ENCODE assay signal across 24 cellular contexts in the genomic region with DNA sequence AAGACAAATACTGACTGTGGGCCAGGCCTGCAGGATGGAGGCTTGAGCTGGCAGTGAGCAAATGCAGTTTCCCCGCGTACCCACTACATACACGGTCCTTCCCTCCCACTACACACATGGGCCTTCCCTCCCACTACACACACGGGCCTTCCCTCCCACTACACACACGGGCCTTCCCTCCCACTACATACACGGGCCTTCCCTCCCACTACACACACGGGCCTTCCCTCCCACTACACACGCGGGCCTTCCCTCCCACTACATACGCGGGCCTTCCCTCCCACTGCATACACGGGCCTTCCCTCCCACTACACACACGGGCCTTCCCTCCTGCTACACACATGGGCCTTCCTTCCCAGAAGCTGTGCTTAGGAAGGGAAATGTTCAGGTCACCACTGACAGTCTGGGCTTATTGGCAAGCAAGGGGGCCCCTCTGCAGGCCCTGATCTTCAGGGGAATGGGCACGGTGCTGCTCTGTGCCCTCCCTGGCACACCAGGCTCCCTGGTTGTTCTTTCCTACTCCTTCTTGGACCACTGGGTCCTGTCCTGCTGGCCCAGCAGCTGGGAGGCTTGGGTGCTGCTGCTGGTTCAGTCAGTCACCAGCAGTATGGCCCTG. TPM values are rescaled to one million over a fixed set of nuclear protein-coding genes. Genes with fewer than 3 reads are reported as not detected.
DNase-seq lines count a peak whose midpoint lies in the region; ATAC-seq and TF ChIP-seq lines count a peak whose summit lies in the region.
"Had no signal": no experiment of that assay in that cellular context is flagged by ENCODE, and none has a peak within 500 bp of the region (broad histone marks: within the 10 kb centered on the region; RNA-seq: fewer than 3 reads in every experiment).

No MANE protein-coding gene starts in this region.

- peaks cover 6% of the 10 kb centered on the region for H3K4me1 Mint-ChIP-seq in MCF 10A (ENCODE audit: insufficient read depth, unreplicated experiment)
- peaks cover 8 to 12% of the 10 kb centered on the region in 2 donors for H3K4me1 Mint-ChIP-seq in stimulated activated naive B cell treated with anti-CD40 and anti-IgM and Interleukin-4, amounts not matched to agents 10 μg/mL and 1 μg/mL and 100 μg/mL, for 72 hours

- no peaks in the 10 kb centered on the region for H3K9me3 ChIP-seq in breast epithelium
- H3K9me3 ChIP-seq: A549, HAP-1, psoas muscle, SJSA1 had no signal

- CTCF ChIA-PET in MCF 10A (lab: Yijun Ruan, JAX), result interaction anchor here (0.6 kb wide), 1 partner anchor 926 kb away, joined by 4 read pairs; no protein-coding TSS in a partner anchor

- no peaks in the 10 kb centered on the region for H3K9me3 Mint-ChIP-seq in MCF 10A (ENCODE audit: unreplicated experiment)
- H3K9me3 Mint-ChIP-seq in stimulated activated naive B cell treated with anti-CD40 and anti-IgM and Interleukin-4, amounts not matched to agents 10 μg/mL and 1 μg/mL and 100 μg/mL, for 72 hours, result no peaks in the 10 kb centered on the region
- H3K9me3 Mint-ChIP-seq: activated naive CD8-positive, alpha-beta T cell treated with anti-CD3 and anti-CD28 coated beads, Interleukin-2, amount 50 U/mL, for 24 hours; activated T-helper 2 cell treated with anti-CD3 and anti-CD28 coated beads, Interferon-gamma antibody, Interleukin-2, Interleukin-4, amounts not matched to agents 10 μg/mL and 5 μg/mL and 100 μg/mL, durations not matched to agents 14 hours and 24 hours and 36 hours; central memory CD8-positive, alpha-beta T cell; naive thymus-derived CD8-positive, alpha-beta T cell had no signal

- TF ChIP-seq CTCF in breast epithelium (IDR thresholded peaks at IDR 0.05) (no peak), MCF 10A (IDR thresholded peaks at IDR 0.05; ENCODE audit: unreplicated experiment) (no peak)

- TF ChIP-seq POLR2A in breast epithelium (IDR thresholded peaks at IDR 0.05), result no peak

- no TSS peak for BruUV-seq in MCF 10A (replicated peaks; lab: Mats Ljungman, UMichigan)

- no peak for ATAC-seq in stimulated activated naive B cell treated with anti-CD40 and anti-IgM and Interleukin-4, amounts not matched to agents 10 μg/mL and 1 μg/mL and 100 μg/mL, for 72 hours (replicated peaks)
- no peak for ATAC-seq in HG03457 (IDR thresholded peaks at IDR 0.05; ENCODE audit: unreplicated experiment)
- ATAC-seq: A549; activated CD4-positive, CD25-positive, alpha-beta regulatory T cell treated with anti-CD3 and anti-CD28 coated beads, Interleukin-2, amount 50 U/mL, for 24 hours; activated naive CD8-positive, alpha-beta T cell treated with anti-CD3 and anti-CD28 coated beads, Interleukin-2, amount 50 U/mL, for 24 hours; GM12878; naive thymus-derived CD8-positive, alpha-beta T cell; psoas muscle had no signal

- H3K36me3 Mint-ChIP-seq in MCF 10A (ENCODE audit: insufficient read depth, unreplicated experiment), result peaks cover 21% of the 10 kb centered on the region
- peaks cover 22 to 39% of the 10 kb centered on the region in 2 donors for H3K36me3 Mint-ChIP-seq in stimulated activated naive B cell treated with anti-CD40 and anti-IgM and Interleukin-4, amounts not matched to agents 10 μg/mL and 1 μg/mL and 100 μg/mL, for 72 hours

- H3K4me1 ChIP-seq in breast epithelium, result no peaks in the 10 kb centered on the region
- H3K4me1 ChIP-seq: HAP-1 had no signal

- no peak overlapping the region for H3K4me3 ChIP-seq in breast epithelium
- H3K4me3 ChIP-seq: A549, GM12878, HAP-1, lung, psoas muscle, SJSA1 had no signal

- H3K36me3 ChIP-seq in breast epithelium, result no peaks in the 10 kb centered on the region
- H3K36me3 ChIP-seq: HAP-1 had no signal

- peak overlapping the region; percentile 33 to 48 for H3K27ac ChIP-seq in breast epithelium
- H3K27ac ChIP-seq in angular gyrus (ENCODE audit: low read depth, low read length), result peak overlapping the region; percentile 2
- H3K27ac ChIP-seq: A549, psoas muscle, SJSA1 had no signal

- intact Hi-C loops in breast epithelium (cut with DNase I; ENCODE audit: low total_unique reads) (no loop called here), MCF 10A (cut with micrococcal nuclease) (no loop called here)

- DNase-seq in breast epithelium (ENCODE audit: low spot score in 2 of 2) (no peak), MCF 10A (ENCODE audit: unreplicated experiment) (no peak), left kidney (ENCODE audit: low read depth, low spot score) (peak; percentile 5)
- DNase-seq in stimulated activated naive B cell treated with anti-CD40 and anti-IgM and Interleukin-4, amounts not matched to agents 10 μg/mL and 1 μg/mL and 100 μg/mL, for 72 hours, result no peak
- no peak for DNase-seq in activated CD4-positive, CD25-positive, alpha-beta regulatory T cell (lab: John Stamatoyannopoulos, UW)
- DNase-seq in stimulated activated CD4-positive, alpha-beta T cell treated with anti-CD3 and anti-CD28 coated beads, Interleukin-4, amount 100 ng/mL, for 4 hours, result no peak
- DNase-seq: activated naive CD8-positive, alpha-beta T cell treated with anti-CD3 and anti-CD28 coated beads, Interleukin-2, amount 50 U/mL, for 24 hours; effector CD4-positive, alpha-beta T cell; naive thymus-derived CD8-positive, alpha-beta T cell; NCI-H1417; NCI-H2171 treated with DMSO at 0.1 percent for 48 hours; stimulated activated CD4-positive, alpha-beta T cell treated with anti-CD3 and anti-CD28 coated beads, Interleukin-4, amount 100 ng/mL, for 24 hours; substantia nigra had no signal

- H3K27me3 ChIP-seq in breast epithelium, result no peaks in the 10 kb centered on the region
- H3K27me3 ChIP-seq: SJSA1 had no signal

- no peak overlapping the region for H3K4me3 Mint-ChIP-seq in MCF 10A (ENCODE audit: unreplicated experiment)
- no peak overlapping the region for H3K4me3 Mint-ChIP-seq in stimulated activated naive B cell treated with anti-CD40 and anti-IgM and Interleukin-4, amounts not matched to agents 10 μg/mL and 1 μg/mL and 100 μg/mL, for 72 hours
- H3K4me3 Mint-ChIP-seq: activated naive CD8-positive, alpha-beta T cell treated with anti-CD3 and anti-CD28 coated beads, Interleukin-2, amount 50 U/mL, for 24 hours; central memory CD8-positive, alpha-beta T cell; naive thymus-derived CD8-positive, alpha-beta T cell had no signal

- H3K27me3 Mint-ChIP-seq in MCF 10A (ENCODE audit: insufficient read depth, unreplicated experiment), result no peaks in the 10 kb centered on the region
- no peaks in the 10 kb centered on the region for H3K27me3 Mint-ChIP-seq in stimulated activated naive B cell treated with anti-CD40 and anti-IgM and Interleukin-4, amounts not matched to agents 10 μg/mL and 1 μg/mL and 100 μg/mL, for 72 hours
- H3K27me3 Mint-ChIP-seq: activated naive CD8-positive, alpha-beta T cell treated with anti-CD3 and anti-CD28 coated beads, Interleukin-2, amount 50 U/mL, for 24 hours; central memory CD8-positive, alpha-beta T cell; naive thymus-derived CD8-positive, alpha-beta T cell had no signal

- POLR2A ChIA-PET in MCF 10A (lab: Yijun Ruan, JAX), result interaction anchor here (1.0 kb wide), 1 partner anchor 38 kb away, joined by 4 read pairs; no protein-coding TSS in a partner anchor

- no peak overlapping the region for H3K27ac Mint-ChIP-seq in MCF 10A (ENCODE audit: low read depth, unreplicated experiment)
- H3K27ac Mint-ChIP-seq in stimulated activated naive B cell treated with anti-CD40 and anti-IgM and Interleukin-4, amounts not matched to agents 10 μg/mL and 1 μg/mL and 100 μg/mL, for 72 hours, result peak overlapping the region; percentile 47
- H3K27ac Mint-ChIP-seq: activated naive CD8-positive, alpha-beta T cell treated with anti-CD3 and anti-CD28 coated beads, Interleukin-2, amount 50 U/mL, for 24 hours; activated T-helper 2 cell treated with anti-CD3 and anti-CD28 coated beads, Interferon-gamma antibody, Interleukin-2, Interleukin-4, amounts not matched to agents 10 μg/mL and 5 μg/mL and 100 μg/mL, durations not matched to agents 14 hours and 24 hours and 36 hours had no signal

RNA-seq across cellular contexts. Expression of a gene that starts 10.7 kb away (rescaled TPM):
- total RNA-seq in breast epithelium (10 to 100 TPM; 17.8 to 31.2 (median 21.3) TPM), MCF 10A (2022) (18.3 and 30.3 TPM in 2 replicates)

RNA-seq across cellular contexts. Expression of a gene that starts 27.4 kb away (rescaled TPM):
- 100 to 1,000 TPM; 173 to 577 (median 266) TPM for total RNA-seq in breast epithelium
- total RNA-seq in MCF 10A (2022), result 51.9 and 66.8 TPM in 2 replicates
